11 cellular contexts compared by ENCODE assay signal in genomic region chr13:79937311-79938243, GRCh38.
A peak's percentile ranks its signal among the peaks of the same experiment; 100 is the strongest.
DNase-seq lines count a peak whose midpoint lies in the region; ATAC-seq and TF ChIP-seq lines count a peak whose summit lies in the region.
"Had no signal": no experiment of that assay in that cellular context is flagged by ENCODE, and none has a peak within 500 bp of the region (broad histone marks: within the 10 kb centered on the region; RNA-seq: fewer than 3 reads in every experiment).

No MANE protein-coding gene starts in this region.

- 0 out of 2 replicates have a peak, but pooled peaks cover 4% of the 10 kb centered on the region for H3K36me3 ChIP-seq in SJSA1
- no peaks in the 10 kb centered on the region for H3K36me3 ChIP-seq in esophagus muscularis mucosa

- H3K4me3 ChIP-seq in SJSA1 (no peak overlapping the region), esophagus muscularis mucosa (no peak overlapping the region)

- H3K27ac Mint-ChIP-seq in T-helper 17 cell: no peak overlapping the region
- H3K27ac Mint-ChIP-seq: activated T-cell treated with anti-CD3 and anti-CD28 coated beads, Interleukin-2, amount 50 U/mL, for 72 hours had no signal

- H3K27ac ChIP-seq in SJSA1: peak overlapping the region; percentile 98
- H3K27ac ChIP-seq in esophagus muscularis mucosa (replicated peaks in 1 of 4): peak overlapping the region; percentile 57 to 75 (median 61)
- H3K27ac ChIP-seq: KMS-11 had no signal

- TF ChIP-seq CTCF in esophagus muscularis mucosa (IDR thresholded peaks at IDR 0.05) (no peak), GM13977 (IDR thresholded peaks at IDR 0.05; ENCODE audit: extremely low read depth, insufficient read depth, missing control alignments) (no peak)

- H3K9me3 ChIP-seq in SJSA1 (replicated peaks) (no peaks in the 10 kb centered on the region), esophagus muscularis mucosa (no peaks in the 10 kb centered on the region), T-helper 17 cell (ENCODE audit: control insufficient read depth, low read length, poor library complexity, severe bottlenecking) (no peaks in the 10 kb centered on the region)

- TF ChIP-seq POLR2A in esophagus muscularis mucosa (IDR thresholded peaks at IDR 0.05; ENCODE audit: low read depth): no peak

- H3K4me1 Mint-ChIP-seq in T-helper 17 cell: no peaks in the 10 kb centered on the region

- no peak for TF ChIP-seq EP300 in esophagus muscularis mucosa (IDR thresholded peaks at IDR 0.05)

- H3K27me3 ChIP-seq in SJSA1 (replicated peaks) (no peaks in the 10 kb centered on the region), esophagus muscularis mucosa (no peaks in the 10 kb centered on the region)

- in situ Hi-C loops in GM13977 (cut with MboI; ENCODE audit: low pct_unique_long_range_greater_than_20kb, low sequenced_read_pairs, unreplicated experiment): no loop called here

- WGBS in esophagus muscularis mucosa: 86% methylated on average over 9 of the region's 9 CpGs

- no peak overlapping the region for H3K4me3 Mint-ChIP-seq in T-helper 17 cell
- H3K4me3 Mint-ChIP-seq: activated T-cell treated with anti-CD3 and anti-CD28 coated beads, Interleukin-2, amount 50 U/mL, for 72 hours had no signal

- H3K36me3 Mint-ChIP-seq in T-helper 17 cell (ENCODE audit: low read depth): no peaks in the 10 kb centered on the region

- peaks cover 33% of the 10 kb centered on the region for H3K4me1 ChIP-seq in SJSA1 (replicated peaks)
- H3K4me1 ChIP-seq in esophagus muscularis mucosa: peaks cover 0 to 16% (median 13%) of the 10 kb centered on the region in 4 donors

- ATAC-seq in T-helper 17 cell: no peak
- ATAC-seq: activated T-cell treated with anti-CD3 and anti-CD28 coated beads, Interleukin-2, amount 50 U/mL, for 72 hours had no signal

- no peaks in the 10 kb centered on the region for H3K27me3 Mint-ChIP-seq in T-helper 17 cell

- DNase-seq in A172 (ENCODE audit: low spot score): peak; percentile 13
- peak in 1 of 2 experiments; percentile 59 for DNase-seq in SJSA1 (ENCODE audit: low read depth in 1 of 2, low spot score in 2 of 2)
- DNase-seq in esophagus muscularis mucosa (ENCODE audit: extremely low spot score): no peak
- peak in 50 of 56 donors; percentile 2 to 64 (median 28) for DNase-seq in nucleus accumbens (lab: John Stamatoyannopoulos, UW)
- DNase-seq in GM13977 (ENCODE audit: low spot score): no peak
- no peak for DNase-seq in stimulated activated CD8-positive, alpha-beta memory T cell treated with anti-CD3 and anti-CD28 coated beads, Interleukin-4, amount 100 ng/mL, for 48 hours
- DNase-seq in T-helper 17 cell: no peak
- no peak for DNase-seq in NCI-H1092 (lab: John Stamatoyannopoulos, UW)
- DNase-seq: activated T-cell treated with anti-CD3 and anti-CD28 coated beads, Interleukin-2, amount 50 U/mL, for 72 hours; NCI-H2171 treated with DMSO at 0.1 percent for 48 hours had no signal

- intact Hi-C loops in esophagus muscularis mucosa (cut with DNase I): no loop called here

Comparison
In these comparisons a context has a peak if more than half of its experiments do, and no peak if none do; other contexts are left out.
1. DNase-seq: peak in A172 (single experiment) and nucleus accumbens (50 of 56); none in esophagus muscularis mucosa (single experiment), GM13977 (single experiment), stimulated activated CD8-positive, alpha-beta memory T cell treated with anti-CD3 and anti-CD28 coated beads, Interleukin-4, amount 100 ng/mL, for 48 hours (single experiment), T-helper 17 cell (0 of 3) and NCI-H1092 (single experiment).